8 cellular contexts compared by ENCODE assay signal in genomic region chr3:111667621-111668239, GRCh38. TPM values are rescaled to one million over a fixed set of nuclear protein-coding genes. Genes with fewer than 3 reads are reported as not detected.
A peak's percentile ranks its signal among the peaks of the same experiment; 100 is the strongest.
DNase-seq lines count a peak whose midpoint lies in the region; ATAC-seq and TF ChIP-seq lines count a peak whose summit lies in the region.

No MANE protein-coding gene starts in this region.

- WGBS in heart right ventricle, 2 donors: 51 to 60% methylated on average over 5 of the region's 5 CpGs
- WGBS in ovary, 3 donors: 52 to 57% (median 54%) methylated on average over 5 of the region's 5 CpGs

- peak; percentile 98 for ATAC-seq in GM21737 (IDR thresholded peaks at IDR 0.05; ENCODE audit: unreplicated experiment)
- ATAC-seq in heart right ventricle: peak in 7 of 8 donors; percentile 64 to 91 (median 87)

- TF ChIP-seq EP300 in ovary (IDR thresholded peaks at IDR 0.05): no peak

- intact Hi-C loops in heart right ventricle (cut with DNase I): loop anchor here in 6 of 10 donors (2.0 to 10.0 kb wide), 7 partner anchors 49 to 377 kb away; no protein-coding TSS in a partner anchor
- intact Hi-C loops in ovary (cut with DNase I): loop anchor here in 1 of 4 donors (5.0 kb wide), 1 partner anchor 345 kb away; no protein-coding TSS in a partner anchor

- no peaks in the 10 kb centered on the region for H3K9me2 ChIP-seq in Loucy (replicated peaks; ENCODE audit: low read depth, low read length)

- H3K27me3 ChIP-seq in Loucy (ENCODE audit: insufficient read depth, low read length, poor library complexity, severe bottlenecking): no peaks in the 10 kb centered on the region
- H3K27me3 ChIP-seq in heart right ventricle: no peaks in the 10 kb centered on the region
- no peaks in the 10 kb centered on the region for H3K27me3 ChIP-seq in ovary

- no peaks in the 10 kb centered on the region for H3F3A ChIP-seq in Loucy (ENCODE audit: low read depth)

- H3K4me3 ChIP-seq in Loucy (ENCODE audit: low read length, poor library complexity, severe bottlenecking) (peak overlapping the region; percentile 49), heart right ventricle (no peak overlapping the region), ovary (no peak overlapping the region)

- H3K9ac ChIP-seq in Loucy (ENCODE audit: low read depth, low read length, poor library complexity, severe bottlenecking): peak overlapping the region; percentile 46

- DNase-seq in GDM1 (lab: John Stamatoyannopoulos, UW): peak; percentile 86
- DNase-seq in activated T-cell treated with anti-CD3 and anti-CD28 coated beads for 4 hours: peak; percentile 55
- DNase-seq in heart right ventricle: peak in 1 of 2 donors; percentile 36
- DNase-seq in stimulated activated CD8-positive, alpha-beta memory T cell treated with anti-CD3 and anti-CD28 coated beads, Interleukin-12 subunit alpha, Interleukin-12 subunit beta, amount 100 ng/mL, for 24 hours (ENCODE audit: extremely low read depth): peak; percentile 36
- no peak for DNase-seq in OCI-M2 (lab: John Stamatoyannopoulos, UW; ENCODE audit: unreplicated experiment)
- DNase-seq in ovary: no peak

- H3K4me2 ChIP-seq in Loucy (ENCODE audit: low read depth, low read length, poor library complexity, severe bottlenecking): peak overlapping the region; percentile 70

- TF ChIP-seq POLR2A in ovary (IDR thresholded peaks at IDR 0.05): no peak

- peak overlapping the region; percentile 9; the same call in 1 of the 2 replicates for H2AFZ ChIP-seq in Loucy (ENCODE audit: low read length)

- TF ChIP-seq CTCF in Loucy (conservative IDR thresholded peaks at IDR 0.05; ENCODE audit: low read length) (no peak), heart right ventricle (IDR thresholded peaks at IDR 0.05) (no peak), ovary (IDR thresholded peaks at IDR 0.05) (no peak)

- H3K9me3 ChIP-seq in Loucy (ENCODE audit: insufficient read depth, low read depth, low read length): peaks cover 2% of the 10 kb centered on the region; the same call in 1 of the 2 replicates
- H3K9me3 ChIP-seq in heart right ventricle: peaks cover 0 to 5% (median 0%) of the 10 kb centered on the region in 11 donors
- no peaks in the 10 kb centered on the region for H3K9me3 ChIP-seq in ovary

- peak overlapping the region in 3 of 10 donors; percentile 15 to 80 (median 43) for H3K27ac ChIP-seq in heart right ventricle
- no peak overlapping the region for H3K27ac ChIP-seq in ovary

- H4K20me1 ChIP-seq in Loucy (ENCODE audit: insufficient read depth, low read length, poor library complexity, severe bottlenecking): no peaks in the 10 kb centered on the region

- H3K36me3 ChIP-seq in Loucy (ENCODE audit: insufficient read depth, low read length) (0 out of 2 replicates have a peak, but pooled peaks cover under 1% of the 10 kb centered on the region), heart right ventricle (no peaks in the 10 kb centered on the region), ovary (no peaks in the 10 kb centered on the region)

- H3K4me1 ChIP-seq in Loucy (ENCODE audit: insufficient read depth, low read length, poor library complexity, severe bottlenecking): peaks cover 30% of the 10 kb centered on the region
- H3K4me1 ChIP-seq in heart right ventricle: peaks cover 0 to 23% (median 0%) of the 10 kb centered on the region in 9 donors
- H3K4me1 ChIP-seq in ovary (ENCODE audit: insufficient read depth): no peaks in the 10 kb centered on the region

- H3K79me2 ChIP-seq in Loucy (ENCODE audit: insufficient read depth, low read length): no peaks in the 10 kb centered on the region

RNA-seq across cellular contexts. Expression of gene PLCXD2, which starts 6.7 kb away (rescaled TPM):
- total RNA-seq in heart right ventricle: 10 to 100 TPM in 2 of 10 donors, 1 to 10 TPM in 7, under 1 TPM in 1; 0.96 to 19.7 (median 3.2) TPM
- 1 to 10 TPM; 2.4 to 3.6 TPM for polyA plus RNA-seq in heart right ventricle
- under 1 TPM; 0.24 to 0.97 (median 0.79) TPM for total RNA-seq in ovary
- 1 to 10 TPM in 1 of 2 donors, under 1 TPM in 1; 0.19 to 1.6 TPM for polyA plus RNA-seq in ovary

Comparison
In these comparisons a context has a peak if more than half of its experiments do, and no peak if none do; other contexts are left out.
1. DNase-seq: peak in GDM1 (single experiment), activated T-cell treated with anti-CD3 and anti-CD28 coated beads for 4 hours (single experiment) and stimulated activated CD8-positive, alpha-beta memory T cell treated with anti-CD3 and anti-CD28 coated beads, Interleukin-12 subunit alpha, Interleukin-12 subunit beta, amount 100 ng/mL, for 24 hours (single experiment); none in OCI-M2 (single experiment) and ovary (0 of 5).